17 cellular contexts compared by ENCODE assay signal in the genomic region with DNA sequence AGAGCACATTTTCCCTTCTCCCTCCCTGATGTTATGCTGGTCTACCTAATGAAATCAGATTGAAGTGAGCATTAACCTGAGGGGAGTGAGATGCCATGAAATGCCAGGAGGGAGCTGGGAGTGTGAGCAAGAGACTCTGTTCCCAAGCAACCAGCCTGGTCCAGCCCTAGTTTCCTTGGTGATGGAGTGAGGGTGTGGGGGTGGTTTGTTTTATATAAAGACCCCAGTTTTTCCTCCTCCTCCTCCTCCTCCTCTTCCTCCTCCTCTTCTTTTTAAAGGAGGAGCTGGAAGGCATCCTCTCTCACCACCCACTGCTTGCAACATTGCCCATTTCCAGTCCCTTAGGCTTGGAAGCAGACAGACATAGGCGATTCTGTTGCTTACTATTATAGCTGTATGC.
DNase-seq lines count a peak whose midpoint lies in the region; FAIRE-seq lines count a peak whose summit lies in the region.
"Had no signal": no experiment of that assay in that cellular context is flagged by ENCODE, and none has a peak within 500 bp of the region (broad histone marks: within the 10 kb centered on the region; RNA-seq: fewer than 3 reads in every experiment).

No MANE protein-coding gene starts in this region.

- DNase-seq in Ammon's horn (ENCODE audit: low spot score): peak; percentile 45
- peak; percentile 6 for DNase-seq in middle frontal gyrus (ENCODE audit: extremely low spot score, low spot score)
- DNase-seq in superior temporal gyrus (ENCODE audit: extremely low spot score): peak; percentile 16
- DNase-seq in kidney glomerular epithelial cell (lab: John Stamatoyannopoulos, UW): no peak
- DNase-seq in GM19239 (ENCODE audit: insufficient read length, low spot score): no peak
- DNase-seq in SIG-M5 treated with dmso at 0.1 percent for 504 hours (lab: John Stamatoyannopoulos, UW; ENCODE audit: unreplicated experiment): no peak
- DNase-seq: 8988T; Calu3; CD8-positive, alpha-beta T cell; DMS53; DND-41; EL; GOT3; H9 had no signal

- FAIRE-seq in GM19239 (lab: Jason Lieb, UNC): no peak
- FAIRE-seq: GM12878 had no signal

- peak overlapping the region; percentile 57 for H3K27ac ChIP-seq in cingulate gyrus (ENCODE audit: low read depth, low read length)
- H3K27ac ChIP-seq: BLaER1 treated with 17β-estradiol and CSF1 and Interleukin-3, amounts not matched to agents 10 nM and 100 nM had no signal

Comparison
In these comparisons a context has a peak if more than half of its experiments do, and no peak if none do; other contexts are left out.
1. DNase-seq: peak in Ammon's horn (single experiment), middle frontal gyrus (single experiment) and superior temporal gyrus (single experiment); none in kidney glomerular epithelial cell (single experiment), GM19239 (single experiment) and SIG-M5 treated with dmso at 0.1 percent for 504 hours (single experiment).